ENCODE assay signal across 1 cellular context in the genomic region with DNA sequence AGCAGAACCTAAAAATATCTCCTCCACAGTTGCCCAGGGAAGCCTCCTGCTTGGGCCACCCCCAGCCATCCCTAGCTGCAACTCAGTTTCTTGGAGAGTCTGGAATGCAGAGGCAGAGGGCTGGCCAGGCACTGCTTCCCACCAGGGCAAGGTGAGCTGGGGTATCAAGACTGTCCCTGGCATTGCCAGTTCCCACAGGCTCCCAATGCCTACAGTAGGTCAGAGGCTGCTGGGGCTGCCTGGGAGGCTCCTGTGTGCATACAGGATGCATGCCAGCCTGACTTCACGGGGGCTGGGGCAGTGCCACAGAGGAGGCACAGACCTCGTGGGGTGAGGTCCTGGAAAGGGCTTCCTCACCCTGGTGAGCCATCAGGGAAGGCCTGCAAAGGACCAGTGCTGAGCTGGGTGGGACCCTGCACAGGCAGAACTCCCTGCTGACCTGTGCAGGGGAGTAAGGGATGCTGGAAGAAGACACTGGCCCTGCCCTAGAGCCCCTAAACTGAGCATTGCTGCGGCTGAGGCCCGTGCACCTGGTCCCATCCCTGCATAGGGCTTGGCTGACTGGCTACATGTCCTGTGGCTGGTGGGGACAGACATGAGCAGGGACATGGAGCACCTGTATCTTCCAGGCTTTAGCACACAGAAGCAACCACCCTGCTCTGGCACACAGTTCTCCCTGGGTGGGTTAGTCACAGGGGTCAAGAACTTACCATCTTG.
TF ChIP-seq lines count a peak whose summit lies in the region.

No MANE protein-coding gene starts in this region.

TF ChIP-seq in SK-N-SH, 30 proteins besides CTCF, POLR2A, EP300 and RAD21:
- TF ChIP-seq RXRA (IDR thresholded peaks at IDR 0.05; ENCODE audit: borderline replicate concordance, low read depth) (no peak), USF1 (IDR thresholded peaks at IDR 0.05; ENCODE audit: borderline replicate concordance, low read depth) (no peak), RFX5 (IDR thresholded peaks at IDR 0.05; ENCODE audit: low read length) (no peak), TEAD4 (IDR thresholded peaks at IDR 0.05; ENCODE audit: borderline replicate concordance, insufficient read depth) (no peak), EZH2phosphoT487 (IDR thresholded peaks at IDR 0.05; ENCODE audit: borderline replicate concordance, low read depth) (no peak), FOSL2 (IDR thresholded peaks at IDR 0.05; ENCODE audit: borderline replicate concordance, low read depth) (no peak), FOXM1 (IDR thresholded peaks at IDR 0.05; ENCODE audit: low read depth) (no peak), RCOR1 (IDR thresholded peaks at IDR 0.05; ENCODE audit: low read length) (no peak), GATA2 (CRISPR knock-in tag; IDR thresholded peaks at IDR 0.05) (no peak), MEF2A (IDR thresholded peaks at IDR 0.05; ENCODE audit: borderline replicate concordance, low read depth) (no peak), POLR2AphosphoS5 (IDR thresholded peaks at IDR 0.05; ENCODE audit: low read depth, low read length) (no peak), TAF1 (IDR thresholded peaks at IDR 0.05; ENCODE audit: borderline replicate concordance, low read depth, low read length) (no peak), ZBTB33 (IDR thresholded peaks at IDR 0.05; ENCODE audit: borderline replicate concordance, low read depth) (no peak), JUND (IDR thresholded peaks at IDR 0.05) (no peak)
- TF ChIP-seq, protein P1, sequence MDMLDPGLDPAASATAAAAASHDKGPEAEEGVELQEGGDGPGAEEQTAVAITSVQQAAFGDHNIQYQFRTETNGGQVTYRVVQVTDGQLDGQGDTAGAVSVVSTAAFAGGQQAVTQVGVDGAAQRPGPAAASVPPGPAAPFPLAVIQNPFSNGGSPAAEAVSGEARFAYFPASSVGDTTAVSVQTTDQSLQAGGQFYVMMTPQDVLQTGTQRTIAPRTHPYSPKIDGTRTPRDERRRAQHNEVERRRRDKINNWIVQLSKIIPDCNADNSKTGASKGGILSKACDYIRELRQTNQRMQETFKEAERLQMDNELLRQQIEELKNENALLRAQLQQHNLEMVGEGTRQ (IDR thresholded peaks at IDR 0.05; ENCODE audit: borderline replicate concordance, low read depth, low read length) = no peak
- TF ChIP-seq, protein P2, sequence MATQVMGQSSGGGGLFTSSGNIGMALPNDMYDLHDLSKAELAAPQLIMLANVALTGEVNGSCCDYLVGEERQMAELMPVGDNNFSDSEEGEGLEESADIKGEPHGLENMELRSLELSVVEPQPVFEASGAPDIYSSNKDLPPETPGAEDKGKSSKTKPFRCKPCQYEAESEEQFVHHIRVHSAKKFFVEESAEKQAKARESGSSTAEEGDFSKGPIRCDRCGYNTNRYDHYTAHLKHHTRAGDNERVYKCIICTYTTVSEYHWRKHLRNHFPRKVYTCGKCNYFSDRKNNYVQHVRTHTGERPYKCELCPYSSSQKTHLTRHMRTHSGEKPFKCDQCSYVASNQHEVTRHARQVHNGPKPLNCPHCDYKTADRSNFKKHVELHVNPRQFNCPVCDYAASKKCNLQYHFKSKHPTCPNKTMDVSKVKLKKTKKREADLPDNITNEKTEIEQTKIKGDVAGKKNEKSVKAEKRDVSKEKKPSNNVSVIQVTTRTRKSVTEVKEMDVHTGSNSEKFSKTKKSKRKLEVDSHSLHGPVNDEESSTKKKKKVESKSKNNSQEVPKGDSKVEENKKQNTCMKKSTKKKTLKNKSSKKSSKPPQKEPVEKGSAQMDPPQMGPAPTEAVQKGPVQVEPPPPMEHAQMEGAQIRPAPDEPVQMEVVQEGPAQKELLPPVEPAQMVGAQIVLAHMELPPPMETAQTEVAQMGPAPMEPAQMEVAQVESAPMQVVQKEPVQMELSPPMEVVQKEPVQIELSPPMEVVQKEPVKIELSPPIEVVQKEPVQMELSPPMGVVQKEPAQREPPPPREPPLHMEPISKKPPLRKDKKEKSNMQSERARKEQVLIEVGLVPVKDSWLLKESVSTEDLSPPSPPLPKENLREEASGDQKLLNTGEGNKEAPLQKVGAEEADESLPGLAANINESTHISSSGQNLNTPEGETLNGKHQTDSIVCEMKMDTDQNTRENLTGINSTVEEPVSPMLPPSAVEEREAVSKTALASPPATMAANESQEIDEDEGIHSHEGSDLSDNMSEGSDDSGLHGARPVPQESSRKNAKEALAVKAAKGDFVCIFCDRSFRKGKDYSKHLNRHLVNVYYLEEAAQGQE (IDR thresholded peaks at IDR 0.05; ENCODE audit: low read depth, low read length) = no peak
TF ChIP-seq in SK-N-SH: peak in this region for 0.
